In the genomic region with DNA sequence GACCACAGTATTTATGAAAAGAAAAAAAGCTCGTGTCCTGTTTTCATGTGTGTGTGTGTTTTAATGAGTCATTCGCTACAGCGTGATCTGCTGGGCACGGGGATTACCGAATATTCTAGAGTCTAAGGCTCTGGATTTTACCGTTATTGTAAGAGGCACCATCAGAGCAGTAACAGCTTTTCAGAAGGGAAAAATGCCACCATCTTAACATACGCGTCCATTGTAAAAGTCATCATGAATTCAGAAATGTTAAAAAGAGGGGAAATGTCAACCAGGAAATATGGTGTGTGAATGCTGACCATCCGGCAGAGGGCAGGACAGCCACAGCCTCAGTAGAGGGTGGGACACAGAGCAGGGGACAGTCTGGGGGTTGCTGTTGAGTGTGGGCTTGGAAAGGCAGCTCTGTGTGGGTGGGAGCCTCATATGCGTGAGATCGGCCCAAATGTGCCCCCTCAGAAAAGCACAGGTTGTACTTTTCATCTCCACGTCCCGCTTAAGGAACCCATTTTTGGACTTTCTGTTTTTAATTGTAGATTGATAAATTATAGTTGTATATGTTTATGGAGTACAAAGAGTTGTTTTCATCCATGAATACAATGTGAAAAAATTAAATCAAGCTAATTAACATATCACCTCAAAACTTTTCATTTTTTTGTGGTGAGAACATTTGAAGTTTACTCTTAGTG, we compare ENCODE assay signal across 1 cellular context.
TF ChIP-seq lines count a peak whose summit lies in the region.

No MANE protein-coding gene starts in this region.

TF ChIP-seq in HepG2, 621 proteins besides CTCF, POLR2A, EP300 and RAD21 (continued from another document):
- TF ChIP-seq NR0B2 (CRISPR knock-in tag; IDR thresholded peaks at IDR 0.05) (no peak), KDM2A (CRISPR knock-in tag; IDR thresholded peaks at IDR 0.05; ENCODE audit: borderline replicate concordance, low read depth) (no peak), STAG1 (CRISPR knock-in tag; IDR thresholded peaks at IDR 0.05) (peak; percentile 94)
